Comparison of ENCODE assay signal across 1 cellular context in the genomic region with DNA sequence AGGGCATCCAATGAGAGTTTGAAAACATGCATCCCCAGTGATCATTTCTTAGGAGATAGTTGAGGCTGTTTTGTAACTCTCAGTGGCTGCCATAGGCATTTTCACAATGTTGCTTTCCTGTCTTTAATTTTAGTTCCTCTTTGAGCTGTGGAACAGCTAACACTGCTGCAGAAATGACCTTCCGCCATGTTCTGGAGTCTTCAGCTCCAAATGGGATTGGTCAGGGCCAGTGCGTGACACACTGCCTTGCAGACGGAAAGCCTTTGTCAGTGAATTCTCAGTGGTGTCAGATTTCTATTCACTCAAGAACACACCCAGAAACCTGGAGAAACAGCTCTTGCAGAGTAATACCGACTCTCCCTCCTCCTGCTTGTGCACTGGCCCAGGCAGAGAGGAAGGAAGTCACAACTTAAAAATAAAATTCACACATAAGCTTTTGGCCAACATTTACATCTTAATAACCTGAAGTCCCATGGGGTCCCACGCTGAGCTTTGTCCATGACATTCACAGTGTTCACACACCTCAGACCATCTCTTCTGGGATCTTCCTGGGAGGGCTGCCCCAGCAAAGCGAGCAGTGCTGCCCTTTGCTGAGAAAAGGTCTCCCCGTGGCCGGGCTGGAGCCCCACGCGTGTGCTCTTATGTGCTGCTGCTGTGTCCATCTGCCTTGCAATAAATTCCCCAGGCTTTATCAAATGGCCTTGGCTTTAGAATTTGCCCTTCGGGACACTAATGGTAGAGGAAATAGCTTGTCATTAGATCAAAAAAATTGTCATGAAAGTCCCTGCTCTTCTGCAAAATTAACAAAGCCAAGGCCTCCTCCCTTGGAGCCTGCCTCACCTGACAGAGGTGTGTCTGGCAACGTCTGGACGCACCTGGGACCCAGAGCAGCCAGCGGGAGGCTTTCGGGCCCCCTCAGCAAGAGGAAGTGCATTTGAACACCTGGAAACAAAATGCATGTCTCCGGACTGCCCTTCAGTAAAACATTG.
A peak's percentile ranks its signal among the peaks of the same experiment; 100 is the strongest.
TF ChIP-seq lines count a peak whose summit lies in the region.

No MANE protein-coding gene starts in this region.

TF ChIP-seq in HepG2, 621 proteins besides CTCF, POLR2A, EP300 and RAD21 (continued from another document and continues in another):
- TF ChIP-seq PCBP2 (optimal IDR thresholded peaks at IDR 0.05; ENCODE audit: low read depth, low read length, poor library complexity, severe bottlenecking) (no peak), SP1 (IDR thresholded peaks at IDR 0.05) (no peak), SP1 (CRISPR knock-in tag; IDR thresholded peaks at IDR 0.05) (no peak), ARNT2 (CRISPR knock-in tag; IDR thresholded peaks at IDR 0.05; ENCODE audit: low read depth) (no peak; the same call in 1 of the 2 replicates), RXRB (CRISPR knock-in tag; IDR thresholded peaks at IDR 0.05; ENCODE audit: borderline replicate concordance) (no peak), SP4 (CRISPR knock-in tag; IDR thresholded peaks at IDR 0.05) (no peak), STAG1 (CRISPR knock-in tag; IDR thresholded peaks at IDR 0.05) (no peak), ZNF619 (CRISPR knock-in tag; IDR thresholded peaks at IDR 0.05) (no peak), ZNF660 (CRISPR knock-in tag; IDR thresholded peaks at IDR 0.05; ENCODE audit: borderline replicate concordance, low read depth) (no peak), MAFG (CRISPR knock-in tag; IDR thresholded peaks at IDR 0.05) (no peak), ZFAT (CRISPR knock-in tag; conservative IDR thresholded peaks at IDR 0.05) (no peak), YEATS4 (CRISPR knock-in tag; IDR thresholded peaks at IDR 0.05; ENCODE audit: borderline replicate concordance) (no peak; the same call in 1 of the 2 replicates), JUN (CRISPR knock-in tag; IDR thresholded peaks at IDR 0.05) (no peak), SUZ12 (IDR thresholded peaks at IDR 0.05; ENCODE audit: low read depth, low read length) (no peak), ZNF841 (CRISPR knock-in tag; IDR thresholded peaks at IDR 0.05; ENCODE audit: borderline replicate concordance) (no peak), ZNF614 (CRISPR knock-in tag; IDR thresholded peaks at IDR 0.05; ENCODE audit: borderline replicate concordance) (no peak), RARA (CRISPR knock-in tag; IDR thresholded peaks at IDR 0.05) (no peak), KDM1A (CRISPR knock-in tag; IDR thresholded peaks at IDR 0.05) (no peak), ZNF773 (CRISPR knock-in tag; IDR thresholded peaks at IDR 0.05; ENCODE audit: borderline replicate concordance) (no peak), ZBTB42 (CRISPR knock-in tag; IDR thresholded peaks at IDR 0.05) (no peak), SP140L (CRISPR knock-in tag; IDR thresholded peaks at IDR 0.05; ENCODE audit: borderline replicate concordance) (no peak), MXI1 (IDR thresholded peaks at IDR 0.05; ENCODE audit: borderline replicate concordance, low read depth, low read length) (no peak), BCL6 (CRISPR knock-in tag; IDR thresholded peaks at IDR 0.05) (no peak)
- TF ChIP-seq, protein P1, sequence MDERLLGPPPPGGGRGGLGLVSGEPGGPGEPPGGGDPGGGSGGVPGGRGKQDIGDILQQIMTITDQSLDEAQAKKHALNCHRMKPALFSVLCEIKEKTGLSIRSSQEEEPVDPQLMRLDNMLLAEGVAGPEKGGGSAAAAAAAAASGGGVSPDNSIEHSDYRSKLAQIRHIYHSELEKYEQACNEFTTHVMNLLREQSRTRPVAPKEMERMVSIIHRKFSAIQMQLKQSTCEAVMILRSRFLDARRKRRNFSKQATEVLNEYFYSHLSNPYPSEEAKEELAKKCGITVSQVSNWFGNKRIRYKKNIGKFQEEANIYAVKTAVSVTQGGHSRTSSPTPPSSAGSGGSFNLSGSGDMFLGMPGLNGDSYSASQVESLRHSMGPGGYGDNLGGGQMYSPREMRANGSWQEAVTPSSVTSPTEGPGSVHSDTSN (CRISPR knock-in tag; IDR thresholded peaks at IDR 0.05) = no peak
- TF ChIP-seq, protein P2, sequence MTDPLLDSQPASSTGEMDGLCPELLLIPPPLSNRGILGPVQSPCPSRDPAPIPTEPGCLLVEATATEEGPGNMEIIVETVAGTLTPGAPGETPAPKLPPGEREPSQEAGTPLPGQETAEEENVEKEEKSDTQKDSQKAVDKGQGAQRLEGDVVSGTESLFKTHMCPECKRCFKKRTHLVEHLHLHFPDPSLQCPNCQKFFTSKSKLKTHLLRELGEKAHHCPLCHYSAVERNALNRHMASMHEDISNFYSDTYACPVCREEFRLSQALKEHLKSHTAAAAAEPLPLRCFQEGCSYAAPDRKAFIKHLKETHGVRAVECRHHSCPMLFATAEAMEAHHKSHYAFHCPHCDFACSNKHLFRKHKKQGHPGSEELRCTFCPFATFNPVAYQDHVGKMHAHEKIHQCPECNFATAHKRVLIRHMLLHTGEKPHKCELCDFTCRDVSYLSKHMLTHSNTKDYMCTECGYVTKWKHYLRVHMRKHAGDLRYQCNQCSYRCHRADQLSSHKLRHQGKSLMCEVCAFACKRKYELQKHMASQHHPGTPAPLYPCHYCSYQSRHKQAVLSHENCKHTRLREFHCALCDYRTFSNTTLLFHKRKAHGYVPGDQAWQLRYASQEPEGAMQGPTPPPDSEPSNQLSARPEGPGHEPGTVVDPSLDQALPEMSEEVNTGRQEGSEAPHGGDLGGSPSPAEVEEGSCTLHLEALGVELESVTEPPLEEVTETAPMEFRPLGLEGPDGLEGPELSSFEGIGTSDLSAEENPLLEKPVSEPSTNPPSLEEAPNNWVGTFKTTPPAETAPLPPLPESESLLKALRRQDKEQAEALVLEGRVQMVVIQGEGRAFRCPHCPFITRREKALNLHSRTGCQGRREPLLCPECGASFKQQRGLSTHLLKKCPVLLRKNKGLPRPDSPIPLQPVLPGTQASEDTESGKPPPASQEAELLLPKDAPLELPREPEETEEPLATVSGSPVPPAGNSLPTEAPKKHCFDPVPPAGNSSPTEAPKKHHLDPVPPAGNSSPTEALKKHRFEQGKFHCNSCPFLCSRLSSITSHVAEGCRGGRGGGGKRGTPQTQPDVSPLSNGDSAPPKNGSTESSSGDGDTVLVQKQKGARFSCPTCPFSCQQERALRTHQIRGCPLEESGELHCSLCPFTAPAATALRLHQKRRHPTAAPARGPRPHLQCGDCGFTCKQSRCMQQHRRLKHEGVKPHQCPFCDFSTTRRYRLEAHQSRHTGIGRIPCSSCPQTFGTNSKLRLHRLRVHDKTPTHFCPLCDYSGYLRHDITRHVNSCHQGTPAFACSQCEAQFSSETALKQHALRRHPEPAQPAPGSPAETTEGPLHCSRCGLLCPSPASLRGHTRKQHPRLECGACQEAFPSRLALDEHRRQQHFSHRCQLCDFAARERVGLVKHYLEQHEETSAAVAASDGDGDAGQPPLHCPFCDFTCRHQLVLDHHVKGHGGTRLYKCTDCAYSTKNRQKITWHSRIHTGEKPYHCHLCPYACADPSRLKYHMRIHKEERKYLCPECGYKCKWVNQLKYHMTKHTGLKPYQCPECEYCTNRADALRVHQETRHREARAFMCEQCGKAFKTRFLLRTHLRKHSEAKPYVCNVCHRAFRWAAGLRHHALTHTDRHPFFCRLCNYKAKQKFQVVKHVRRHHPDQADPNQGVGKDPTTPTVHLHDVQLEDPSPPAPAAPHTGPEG (CRISPR knock-in tag; IDR thresholded peaks at IDR 0.05) = peak; percentile 53; the same call in 1 of the 2 replicates
- TF ChIP-seq, protein P3, sequence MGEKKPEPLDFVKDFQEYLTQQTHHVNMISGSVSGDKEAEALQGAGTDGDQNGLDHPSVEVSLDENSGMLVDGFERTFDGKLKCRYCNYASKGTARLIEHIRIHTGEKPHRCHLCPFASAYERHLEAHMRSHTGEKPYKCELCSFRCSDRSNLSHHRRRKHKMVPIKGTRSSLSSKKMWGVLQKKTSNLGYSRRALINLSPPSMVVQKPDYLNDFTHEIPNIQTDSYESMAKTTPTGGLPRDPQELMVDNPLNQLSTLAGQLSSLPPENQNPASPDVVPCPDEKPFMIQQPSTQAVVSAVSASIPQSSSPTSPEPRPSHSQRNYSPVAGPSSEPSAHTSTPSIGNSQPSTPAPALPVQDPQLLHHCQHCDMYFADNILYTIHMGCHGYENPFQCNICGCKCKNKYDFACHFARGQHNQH (CRISPR knock-in tag; IDR thresholded peaks at IDR 0.05) = no peak
- TF ChIP-seq, protein P4, sequence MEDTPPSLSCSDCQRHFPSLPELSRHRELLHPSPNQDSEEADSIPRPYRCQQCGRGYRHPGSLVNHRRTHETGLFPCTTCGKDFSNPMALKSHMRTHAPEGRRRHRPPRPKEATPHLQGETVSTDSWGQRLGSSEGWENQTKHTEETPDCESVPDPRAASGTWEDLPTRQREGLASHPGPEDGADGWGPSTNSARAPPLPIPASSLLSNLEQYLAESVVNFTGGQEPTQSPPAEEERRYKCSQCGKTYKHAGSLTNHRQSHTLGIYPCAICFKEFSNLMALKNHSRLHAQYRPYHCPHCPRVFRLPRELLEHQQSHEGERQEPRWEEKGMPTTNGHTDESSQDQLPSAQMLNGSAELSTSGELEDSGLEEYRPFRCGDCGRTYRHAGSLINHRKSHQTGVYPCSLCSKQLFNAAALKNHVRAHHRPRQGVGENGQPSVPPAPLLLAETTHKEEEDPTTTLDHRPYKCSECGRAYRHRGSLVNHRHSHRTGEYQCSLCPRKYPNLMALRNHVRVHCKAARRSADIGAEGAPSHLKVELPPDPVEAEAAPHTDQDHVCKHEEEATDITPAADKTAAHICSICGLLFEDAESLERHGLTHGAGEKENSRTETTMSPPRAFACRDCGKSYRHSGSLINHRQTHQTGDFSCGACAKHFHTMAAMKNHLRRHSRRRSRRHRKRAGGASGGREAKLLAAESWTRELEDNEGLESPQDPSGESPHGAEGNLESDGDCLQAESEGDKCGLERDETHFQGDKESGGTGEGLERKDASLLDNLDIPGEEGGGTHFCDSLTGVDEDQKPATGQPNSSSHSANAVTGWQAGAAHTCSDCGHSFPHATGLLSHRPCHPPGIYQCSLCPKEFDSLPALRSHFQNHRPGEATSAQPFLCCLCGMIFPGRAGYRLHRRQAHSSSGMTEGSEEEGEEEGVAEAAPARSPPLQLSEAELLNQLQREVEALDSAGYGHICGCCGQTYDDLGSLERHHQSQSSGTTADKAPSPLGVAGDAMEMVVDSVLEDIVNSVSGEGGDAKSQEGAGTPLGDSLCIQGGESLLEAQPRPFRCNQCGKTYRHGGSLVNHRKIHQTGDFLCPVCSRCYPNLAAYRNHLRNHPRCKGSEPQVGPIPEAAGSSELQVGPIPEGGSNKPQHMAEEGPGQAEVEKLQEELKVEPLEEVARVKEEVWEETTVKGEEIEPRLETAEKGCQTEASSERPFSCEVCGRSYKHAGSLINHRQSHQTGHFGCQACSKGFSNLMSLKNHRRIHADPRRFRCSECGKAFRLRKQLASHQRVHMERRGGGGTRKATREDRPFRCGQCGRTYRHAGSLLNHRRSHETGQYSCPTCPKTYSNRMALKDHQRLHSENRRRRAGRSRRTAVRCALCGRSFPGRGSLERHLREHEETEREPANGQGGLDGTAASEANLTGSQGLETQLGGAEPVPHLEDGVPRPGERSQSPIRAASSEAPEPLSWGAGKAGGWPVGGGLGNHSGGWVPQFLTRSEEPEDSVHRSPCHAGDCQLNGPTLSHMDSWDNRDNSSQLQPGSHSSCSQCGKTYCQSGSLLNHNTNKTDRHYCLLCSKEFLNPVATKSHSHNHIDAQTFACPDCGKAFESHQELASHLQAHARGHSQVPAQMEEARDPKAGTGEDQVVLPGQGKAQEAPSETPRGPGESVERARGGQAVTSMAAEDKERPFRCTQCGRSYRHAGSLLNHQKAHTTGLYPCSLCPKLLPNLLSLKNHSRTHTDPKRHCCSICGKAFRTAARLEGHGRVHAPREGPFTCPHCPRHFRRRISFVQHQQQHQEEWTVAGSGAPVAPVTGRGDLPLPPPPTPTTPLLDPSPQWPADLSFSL (CRISPR knock-in tag; IDR thresholded peaks at IDR 0.05) = no peak
- TF ChIP-seq, protein P5, sequence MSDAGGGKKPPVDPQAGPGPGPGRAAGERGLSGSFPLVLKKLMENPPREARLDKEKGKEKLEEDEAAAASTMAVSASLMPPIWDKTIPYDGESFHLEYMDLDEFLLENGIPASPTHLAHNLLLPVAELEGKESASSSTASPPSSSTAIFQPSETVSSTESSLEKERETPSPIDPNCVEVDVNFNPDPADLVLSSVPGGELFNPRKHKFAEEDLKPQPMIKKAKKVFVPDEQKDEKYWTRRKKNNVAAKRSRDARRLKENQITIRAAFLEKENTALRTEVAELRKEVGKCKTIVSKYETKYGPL (CRISPR knock-in tag; IDR thresholded peaks at IDR 0.05) = no peak
- TF ChIP-seq, protein P6, sequence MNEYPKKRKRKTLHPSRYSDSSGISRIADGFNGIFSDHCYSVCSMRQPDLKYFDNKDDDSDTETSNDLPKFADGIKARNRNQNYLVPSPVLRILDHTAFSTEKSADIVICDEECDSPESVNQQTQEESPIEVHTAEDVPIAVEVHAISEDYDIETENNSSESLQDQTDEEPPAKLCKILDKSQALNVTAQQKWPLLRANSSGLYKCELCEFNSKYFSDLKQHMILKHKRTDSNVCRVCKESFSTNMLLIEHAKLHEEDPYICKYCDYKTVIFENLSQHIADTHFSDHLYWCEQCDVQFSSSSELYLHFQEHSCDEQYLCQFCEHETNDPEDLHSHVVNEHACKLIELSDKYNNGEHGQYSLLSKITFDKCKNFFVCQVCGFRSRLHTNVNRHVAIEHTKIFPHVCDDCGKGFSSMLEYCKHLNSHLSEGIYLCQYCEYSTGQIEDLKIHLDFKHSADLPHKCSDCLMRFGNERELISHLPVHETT (CRISPR knock-in tag; conservative IDR thresholded peaks at IDR 0.05) = 0 out of 2 replicates have a peak, but pooled peaks have one; percentile 30
- TF ChIP-seq, protein P7, sequence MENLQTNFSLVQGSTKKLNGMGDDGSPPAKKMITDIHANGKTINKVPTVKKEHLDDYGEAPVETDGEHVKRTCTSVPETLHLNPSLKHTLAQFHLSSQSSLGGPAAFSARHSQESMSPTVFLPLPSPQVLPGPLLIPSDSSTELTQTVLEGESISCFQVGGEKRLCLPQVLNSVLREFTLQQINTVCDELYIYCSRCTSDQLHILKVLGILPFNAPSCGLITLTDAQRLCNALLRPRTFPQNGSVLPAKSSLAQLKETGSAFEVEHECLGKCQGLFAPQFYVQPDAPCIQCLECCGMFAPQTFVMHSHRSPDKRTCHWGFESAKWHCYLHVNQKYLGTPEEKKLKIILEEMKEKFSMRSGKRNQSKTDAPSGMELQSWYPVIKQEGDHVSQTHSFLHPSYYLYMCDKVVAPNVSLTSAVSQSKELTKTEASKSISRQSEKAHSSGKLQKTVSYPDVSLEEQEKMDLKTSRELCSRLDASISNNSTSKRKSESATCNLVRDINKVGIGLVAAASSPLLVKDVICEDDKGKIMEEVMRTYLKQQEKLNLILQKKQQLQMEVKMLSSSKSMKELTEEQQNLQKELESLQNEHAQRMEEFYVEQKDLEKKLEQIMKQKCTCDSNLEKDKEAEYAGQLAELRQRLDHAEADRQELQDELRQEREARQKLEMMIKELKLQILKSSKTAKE (CRISPR knock-in tag; IDR thresholded peaks at IDR 0.05; ENCODE audit: borderline replicate concordance) = no peak
- TF ChIP-seq, protein P8, sequence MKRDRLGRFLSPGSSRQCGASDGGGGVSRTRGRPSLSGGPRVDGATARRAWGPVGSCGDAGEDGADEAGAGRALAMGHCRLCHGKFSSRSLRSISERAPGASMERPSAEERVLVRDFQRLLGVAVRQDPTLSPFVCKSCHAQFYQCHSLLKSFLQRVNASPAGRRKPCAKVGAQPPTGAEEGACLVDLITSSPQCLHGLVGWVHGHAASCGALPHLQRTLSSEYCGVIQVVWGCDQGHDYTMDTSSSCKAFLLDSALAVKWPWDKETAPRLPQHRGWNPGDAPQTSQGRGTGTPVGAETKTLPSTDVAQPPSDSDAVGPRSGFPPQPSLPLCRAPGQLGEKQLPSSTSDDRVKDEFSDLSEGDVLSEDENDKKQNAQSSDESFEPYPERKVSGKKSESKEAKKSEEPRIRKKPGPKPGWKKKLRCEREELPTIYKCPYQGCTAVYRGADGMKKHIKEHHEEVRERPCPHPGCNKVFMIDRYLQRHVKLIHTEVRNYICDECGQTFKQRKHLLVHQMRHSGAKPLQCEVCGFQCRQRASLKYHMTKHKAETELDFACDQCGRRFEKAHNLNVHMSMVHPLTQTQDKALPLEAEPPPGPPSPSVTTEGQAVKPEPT (CRISPR knock-in tag; IDR thresholded peaks at IDR 0.05; ENCODE audit: low read depth) = no peak
